8 cellular contexts compared by ENCODE assay signal in genomic region chr19:850221-850978, GRCh38. TPM values are rescaled to one million over a fixed set of nuclear protein-coding genes. Genes with fewer than 3 reads are reported as not detected.
A peak's percentile ranks its signal among the peaks of the same experiment; 100 is the strongest.
DNase-seq lines count a peak whose midpoint lies in the region; ATAC-seq, FAIRE-seq and TF ChIP-seq lines count a peak whose summit lies in the region.

No MANE protein-coding gene starts in this region.

- DNase-seq in ACHN, result peak; percentile 31
- DNase-seq in HTR-8/SVneo (ENCODE audit: insufficient read length, low spot score), result peak; percentile 84
- peak; percentile 94 for DNase-seq in left ventricle myocardium superior
- DNase-seq in stimulated activated effector memory CD8-positive, alpha-beta T cell treated with anti-CD3 and anti-CD28 coated beads, Interleukin-12 subunit alpha, Interleukin-12 subunit beta, amount 100 ng/mL, for 72 hours (ENCODE audit: low spot score in 2 of 2), result no peak
- no peak for DNase-seq in immature natural killer cell

- no peak overlapping the region for H3K4me3 Mint-ChIP-seq in stimulated activated effector memory CD8-positive, alpha-beta T cell treated with anti-CD3 and anti-CD28 coated beads, Interleukin-12 subunit alpha, Interleukin-12 subunit beta, amount 100 ng/mL, for 72 hours
- no peak overlapping the region for H3K4me3 Mint-ChIP-seq in immature natural killer cell

- H3K27ac Mint-ChIP-seq in stimulated activated effector memory CD8-positive, alpha-beta T cell treated with anti-CD3 and anti-CD28 coated beads, Interleukin-12 subunit alpha, Interleukin-12 subunit beta, amount 100 ng/mL, for 72 hours, result no peak overlapping the region
- H3K27ac Mint-ChIP-seq in immature natural killer cell, result no peak overlapping the region

- in situ Hi-C loops in ACHN (cut with HindIII; ENCODE audit: low pct_ligation_motif_present, low pct_unique_long_range_greater_than_20kb, low sequenced_read_pairs), result no loop called here

- no peaks in the 10 kb centered on the region for H3K36me3 Mint-ChIP-seq in stimulated activated effector memory CD8-positive, alpha-beta T cell treated with anti-CD3 and anti-CD28 coated beads, Interleukin-12 subunit alpha, Interleukin-12 subunit beta, amount 100 ng/mL, for 72 hours
- no peaks in the 10 kb centered on the region for H3K36me3 Mint-ChIP-seq in immature natural killer cell

- peak; percentile 88 for ATAC-seq in left ventricle myocardium superior
- ATAC-seq in stimulated activated effector memory CD8-positive, alpha-beta T cell treated with anti-CD3 and anti-CD28 coated beads, Interleukin-12 subunit alpha, Interleukin-12 subunit beta, amount 100 ng/mL, for 72 hours, result peak; percentile 51
- ATAC-seq in GM19452 (IDR thresholded peaks at IDR 0.05; ENCODE audit: unreplicated experiment), result no peak
- no peak for ATAC-seq in GM18861 (IDR thresholded peaks at IDR 0.05; ENCODE audit: unreplicated experiment)

- TF ChIP-seq CTCF in WI38 (IDR thresholded peaks at IDR 0.05; ENCODE audit: low read depth, low read length), result no peak

- H3K4me3 ChIP-seq in WI38 (ENCODE audit: low read depth, low read length), result peak overlapping the region; percentile 6; the same call in 1 of the 2 replicates

- no peaks in the 10 kb centered on the region for H3K9me3 Mint-ChIP-seq in stimulated activated effector memory CD8-positive, alpha-beta T cell treated with anti-CD3 and anti-CD28 coated beads, Interleukin-12 subunit alpha, Interleukin-12 subunit beta, amount 100 ng/mL, for 72 hours
- no peaks in the 10 kb centered on the region for H3K9me3 Mint-ChIP-seq in immature natural killer cell

- H3K27me3 Mint-ChIP-seq in immature natural killer cell (ENCODE audit: low read depth in 3 of 3), result peaks cover 0 to 14% (median 6%) of the 10 kb centered on the region in 3 donors

- no peaks in the 10 kb centered on the region for H3K4me1 Mint-ChIP-seq in stimulated activated effector memory CD8-positive, alpha-beta T cell treated with anti-CD3 and anti-CD28 coated beads, Interleukin-12 subunit alpha, Interleukin-12 subunit beta, amount 100 ng/mL, for 72 hours
- no peaks in the 10 kb centered on the region for H3K4me1 Mint-ChIP-seq in immature natural killer cell

- intact Hi-C loops in left ventricle myocardium superior (cut with micrococcal nuclease), result no loop called here

- FAIRE-seq in HTR-8/SVneo (lab: Jason Lieb, UNC), result peak; percentile 16

RNA-seq across cellular contexts. Expression of gene ELANE, which starts 1.7 kb away (rescaled TPM):
- total RNA-seq in left ventricle myocardium superior, result 1.5 TPM
- polyA plus RNA-seq in immature natural killer cell, result not detected

RNA-seq across cellular contexts. Expression of gene CFD, which starts 9.1 kb away (rescaled TPM):
- total RNA-seq in left ventricle myocardium superior, result 252 TPM
- 1 to 10 TPM; 1.5 to 4.1 (median 3.6) TPM for polyA plus RNA-seq in immature natural killer cell

RNA-seq across cellular contexts. Expression of gene PRTN3, which starts 9.6 kb away (rescaled TPM):
- not detected for total RNA-seq in left ventricle myocardium superior
- polyA plus RNA-seq in immature natural killer cell, result not detected

RNA-seq across cellular contexts. Expression of gene AZU1, which starts 22.8 kb away (rescaled TPM):
- not detected for total RNA-seq in left ventricle myocardium superior
- polyA plus RNA-seq in immature natural killer cell, result not detected

RNA-seq across cellular contexts. Expression of gene PLPPR3, which starts 28.6 kb away (rescaled TPM):
- not detected for total RNA-seq in left ventricle myocardium superior
- not detected for polyA plus RNA-seq in immature natural killer cell

Comparison
In these comparisons a context has a peak if more than half of its experiments do, and no peak if none do; other contexts are left out.
1. DNase-seq: peak in ACHN (single experiment), HTR-8/SVneo (single experiment) and left ventricle myocardium superior (single experiment); none in stimulated activated effector memory CD8-positive, alpha-beta T cell treated with anti-CD3 and anti-CD28 coated beads, Interleukin-12 subunit alpha, Interleukin-12 subunit beta, amount 100 ng/mL, for 72 hours (0 of 2) and immature natural killer cell (0 of 3).
2. ATAC-seq: peak in left ventricle myocardium superior (single experiment) and stimulated activated effector memory CD8-positive, alpha-beta T cell treated with anti-CD3 and anti-CD28 coated beads, Interleukin-12 subunit alpha, Interleukin-12 subunit beta, amount 100 ng/mL, for 72 hours (single experiment); none in GM19452 (single experiment) and GM18861 (single experiment).